Comparison of ENCODE assay signal across 1 cellular context in genomic region chr1:100400332-100400933, GRCh38.
TF ChIP-seq lines count a peak whose summit lies in the region.

No MANE protein-coding gene starts in this region.

TF ChIP-seq in PFSK-1, 5 proteins besides CTCF, POLR2A, EP300 and RAD21:
- TF ChIP-seq TAF1 (IDR thresholded peaks at IDR 0.05; ENCODE audit: borderline replicate concordance, insufficient read depth, low read length) = no peak
- peak; percentile 81; the same call in 1 of the 2 replicates for TF ChIP-seq SIN3A (IDR thresholded peaks at IDR 0.05; ENCODE audit: borderline replicate concordance, insufficient read depth, low read length)
